18 cellular contexts compared by ENCODE assay signal in genomic region chr15:71275566-71276354, GRCh38.
DNase-seq lines count a peak whose midpoint lies in the region; ATAC-seq, FAIRE-seq and TF ChIP-seq lines count a peak whose summit lies in the region.
"Had no signal": no experiment of that assay in that cellular context is flagged by ENCODE, and none has a peak within 500 bp of the region (broad histone marks: within the 10 kb centered on the region; RNA-seq: fewer than 3 reads in every experiment).

No MANE protein-coding gene starts in this region.

- no peak for FAIRE-seq in bronchial epithelial cell (lab: Jason Lieb, UNC)

- in situ Hi-C loops in Panc1 (cut with HindIII; ENCODE audit: low pct_unique_long_range_greater_than_20kb, low sequenced_read_pairs) = no loop called here

- H3K9me2 ChIP-seq in GM23338 (ENCODE audit: insufficient read depth) = no peaks in the 10 kb centered on the region

- DNase-seq in GM23338 (ENCODE audit: low spot score) (no peak), Panc1 (ENCODE audit: low read depth, low spot score) (no peak), bronchial epithelial cell (ENCODE audit: low read depth) (peak; percentile 18), osteocyte (ENCODE audit: extremely low spot score, unreplicated experiment) (no peak), natural killer cell (no peak), BE2C (no peak)
- no peak for DNase-seq in activated CD4-positive, CD25-positive, alpha-beta regulatory T cell treated with anti-CD3 and anti-CD28 coated beads, Interleukin-2, amount 50 U/mL, for 72 hours
- DNase-seq: activated CD4-positive, alpha-beta T cell treated with anti-CD3 and anti-CD28 coated beads for 48 hours; cerebellar nuclear complex; DND-41; effector CD8-positive, alpha-beta T cell; head of caudate nucleus; Kasumi-1; left ventricle myocardium inferior; NCI-H1417 treated with DMSO at 0.1 percent for 48 hours; NCI-H774; right cardiac atrium; substantia nigra had no signal

- H3K36me3 Mint-ChIP-seq in GM23338 (ENCODE audit: low read depth) (peaks cover 4% of the 10 kb centered on the region; the same call in 2 of the 3 replicates), osteocyte (ENCODE audit: unreplicated experiment) (no peaks in the 10 kb centered on the region), natural killer cell (no peaks in the 10 kb centered on the region)

- H3K4me1 Mint-ChIP-seq in GM23338 = peaks cover 6% of the 10 kb centered on the region; the same call in 2 of the 3 replicates
- H3K4me1 Mint-ChIP-seq in osteocyte (ENCODE audit: unreplicated experiment) = peaks cover 68% of the 10 kb centered on the region
- H3K4me1 Mint-ChIP-seq in natural killer cell = no peaks in the 10 kb centered on the region

- H3K79me2 ChIP-seq in GM23338 (replicated peaks; ENCODE audit: insufficient read depth) = no peaks in the 10 kb centered on the region

- no peaks in the 10 kb centered on the region for H3F3A ChIP-seq in GM23338 (replicated peaks; ENCODE audit: low read depth)

- H3K27ac Mint-ChIP-seq in GM23338 (peak overlapping the region; percentile 88), osteocyte (ENCODE audit: unreplicated experiment) (peak overlapping the region; percentile 87), natural killer cell (no peak overlapping the region)

- no peak for ATAC-seq in GM23338
- peak; percentile 9; the same call in 1 of the 2 replicates for ATAC-seq in Panc1
- no peak for ATAC-seq in natural killer cell
- ATAC-seq: right cardiac atrium had no signal

- intact Hi-C loops in Panc1 (cut with micrococcal nuclease; ENCODE audit: unreplicated experiment) (no loop called here), natural killer cell (cut with micrococcal nuclease) (no loop called here)

- no peaks in the 10 kb centered on the region for H3K27me3 ChIP-seq in GM23338 (ENCODE audit: insufficient read depth)
- H3K27me3 ChIP-seq in Panc1 (ENCODE audit: control insufficient read depth, insufficient read depth, low read length) = no peaks in the 10 kb centered on the region
- no peaks in the 10 kb centered on the region for H3K27me3 ChIP-seq in bronchial epithelial cell (ENCODE audit: control insufficient read depth, insufficient read depth, low read length)
- no peaks in the 10 kb centered on the region for H3K27me3 ChIP-seq in BE2C

- H3K4me1 ChIP-seq in GM23338 (ENCODE audit: insufficient read depth) (peaks cover 4% of the 10 kb centered on the region), Panc1 (ENCODE audit: control insufficient read depth, insufficient read depth, low read length) (peaks cover 38% of the 10 kb centered on the region), BE2C (peaks cover 3% of the 10 kb centered on the region; the same call in 1 of the 2 replicates)

- H3K9me3 ChIP-seq in Panc1 (ENCODE audit: control insufficient read depth, insufficient read depth, low read depth, low read length) = peaks cover 8% of the 10 kb centered on the region; the same call in 1 of the 2 replicates
- H3K9me3 ChIP-seq in BE2C = no peaks in the 10 kb centered on the region
- H3K9me3 ChIP-seq: left ventricle myocardium inferior had no signal

- H3K36me3 ChIP-seq in GM23338 (ENCODE audit: insufficient read depth) (no peaks in the 10 kb centered on the region), Panc1 (ENCODE audit: control insufficient read depth, insufficient read depth, low read length) (no peaks in the 10 kb centered on the region), bronchial epithelial cell (ENCODE audit: control insufficient read depth, insufficient read depth, low read length) (no peaks in the 10 kb centered on the region), BE2C (no peaks in the 10 kb centered on the region)
- H3K36me3 ChIP-seq: left ventricle myocardium inferior had no signal

- no peaks in the 10 kb centered on the region for H4K20me1 ChIP-seq in GM23338 (replicated peaks; ENCODE audit: insufficient read depth)

- H3K27ac ChIP-seq in GM23338 (ENCODE audit: low read depth) (no peak overlapping the region), Panc1 (ENCODE audit: low read length) (peak overlapping the region; percentile 73)

- H3K27me3 Mint-ChIP-seq in GM23338 (ENCODE audit: insufficient read depth, low read depth, poor library complexity) = peaks cover 2% of the 10 kb centered on the region
- H3K27me3 Mint-ChIP-seq in osteocyte (ENCODE audit: unreplicated experiment) = no peaks in the 10 kb centered on the region
- peaks cover 7 to 8% of the 10 kb centered on the region in 2 donors for H3K27me3 Mint-ChIP-seq in natural killer cell (ENCODE audit: low read depth in 2 of 2)

- no TSS peak for BruUV-seq in Panc1 (replicated peaks; lab: Mats Ljungman, UMichigan)

- H3K4me3 ChIP-seq in GM23338 = no peak overlapping the region
- H3K4me3 ChIP-seq in Panc1 (ENCODE audit: low read depth in 2 of 2, low read length in 2 of 2) = no peak overlapping the region
- H3K4me3 ChIP-seq in bronchial epithelial cell (ENCODE audit: low read depth, low read length) = no peak overlapping the region
- H3K4me3 ChIP-seq in BE2C (ENCODE audit: low read depth, low read length) = no peak overlapping the region
- H3K4me3 ChIP-seq: left ventricle myocardium inferior had no signal

- H3K9me3 Mint-ChIP-seq in GM23338 = no peaks in the 10 kb centered on the region; the same call in 2 of the 3 replicates
- H3K9me3 Mint-ChIP-seq in osteocyte (ENCODE audit: unreplicated experiment) = peaks cover 4% of the 10 kb centered on the region
- H3K9me3 Mint-ChIP-seq in natural killer cell = no peaks in the 10 kb centered on the region

- H3K4me2 ChIP-seq in GM23338 = no peak overlapping the region

- no peak for TF ChIP-seq CTCF in GM23338 (conservative IDR thresholded peaks at IDR 0.05; ENCODE audit: low read depth in 2 of 2)
- no peak; the same call in 1 of the 2 replicates for TF ChIP-seq CTCF in Panc1 (IDR thresholded peaks at IDR 0.05)
- no peak for TF ChIP-seq CTCF in bronchial epithelial cell (IDR thresholded peaks at IDR 0.05; ENCODE audit: insufficient read depth, low read length, severe bottlenecking)
- no peak for TF ChIP-seq CTCF in osteocyte (IDR thresholded peaks at IDR 0.05)
- TF ChIP-seq CTCF in natural killer cell (IDR thresholded peaks at IDR 0.05) = no peak
- TF ChIP-seq CTCF in BE2C (IDR thresholded peaks at IDR 0.05; ENCODE audit: low read depth, low read length) = no peak

- CTCF ChIA-PET in Panc1 (lab: Charles Lee) = no interaction called here

- H2AFZ ChIP-seq in GM23338 = no peak overlapping the region

- H3K4me3 Mint-ChIP-seq in GM23338 (no peak overlapping the region), osteocyte (ENCODE audit: unreplicated experiment) (no peak overlapping the region), natural killer cell (no peak overlapping the region)

- POLR2A ChIA-PET in Panc1 (lab: Charles Lee) = interaction anchor here (0.6 kb wide), 1 partner anchor 769 kb away, joined by 4 read pairs; no protein-coding TSS in a partner anchor

TF ChIP-seq in GM23338, 12 proteins besides CTCF, POLR2A, EP300 and RAD21:
- TF ChIP-seq ZNF114 (CRISPR knock-in tag; IDR thresholded peaks at IDR 0.05) = no peak

Comparison
In these comparisons a context has a peak if more than half of its experiments do, and no peak if none do; other contexts are left out.
1. H3K27ac Mint-ChIP-seq: peak in GM23338 (single experiment) and osteocyte (single experiment); none in natural killer cell (0 of 2).